In genomic region chr11:309558-309855, GRCh38 we compare ENCODE assay signal across 8 cellular contexts. TPM values are rescaled to one million over a fixed set of nuclear protein-coding genes. Genes with fewer than 3 reads are reported as not detected.
A peak's percentile ranks its signal among the peaks of the same experiment; 100 is the strongest.
DNase-seq lines count a peak whose midpoint lies in the region; ATAC-seq and TF ChIP-seq lines count a peak whose summit lies in the region.

No MANE protein-coding gene starts in this region.

- H3K4me1 Mint-ChIP-seq in Calu3 (ENCODE audit: low read depth, unreplicated experiment) = peaks cover 32% of the 10 kb centered on the region
- peaks cover 50% of the 10 kb centered on the region for H3K4me1 Mint-ChIP-seq in T-helper 17 cell

- TF ChIP-seq CTCF in Calu3 (IDR thresholded peaks at IDR 0.05; ENCODE audit: unreplicated experiment) (no peak), fibroblast of mammary gland (conservative IDR thresholded peaks at IDR 0.05; ENCODE audit: control insufficient read depth, insufficient read depth, low read depth, low read length) (no peak), psoas muscle (IDR thresholded peaks at IDR 0.05) (no peak)

- peaks cover 9% of the 10 kb centered on the region for H3K4me1 ChIP-seq in psoas muscle

- WGBS in psoas muscle, 3 donors = 44 to 62% (median 58%) methylated on average over 2 of the region's 2 CpGs

- intact Hi-C loops in Calu3 (cut with micrococcal nuclease; ENCODE audit: unreplicated experiment) (loop anchor here (10.0 kb wide), 1 partner anchor 45 kb away; no protein-coding TSS in a partner anchor), psoas muscle (cut with DNase I) (no loop called here)

- H3K4me3 ChIP-seq in fibroblast of mammary gland (ENCODE audit: control insufficient read depth, low read depth, low read length) (peak overlapping the region; percentile 71), psoas muscle (peak overlapping the region; percentile 67)

- H3K36me3 Mint-ChIP-seq in Calu3 (ENCODE audit: insufficient read depth, unreplicated experiment) = no peaks in the 10 kb centered on the region
- H3K36me3 Mint-ChIP-seq in T-helper 17 cell (ENCODE audit: low read depth) = peaks cover 13% of the 10 kb centered on the region

- H3K36me3 ChIP-seq in psoas muscle (ENCODE audit: insufficient read depth in 1 of 2, low read depth in 1 of 2) = no peaks in the 10 kb centered on the region

- CTCF ChIA-PET in Calu3 (lab: Charles Lee) = interaction anchor here (0.7 to 1.0 kb wide), 2 partner anchors 9 to 10 kb away, joined by 3 read pairs; no protein-coding TSS in a partner anchor

- H3K27me3 Mint-ChIP-seq in Calu3 (ENCODE audit: unreplicated experiment) = peaks cover 55% of the 10 kb centered on the region
- H3K27me3 Mint-ChIP-seq in T-helper 17 cell = no peaks in the 10 kb centered on the region

- H3K27ac Mint-ChIP-seq in Calu3 (ENCODE audit: unreplicated experiment) (no peak overlapping the region), T-helper 17 cell (peak overlapping the region; percentile 97)

- H3K4me3 Mint-ChIP-seq in Calu3 (ENCODE audit: low read depth, unreplicated experiment) (peak overlapping the region; percentile 8), T-helper 17 cell (peak overlapping the region; percentile 100)

- ATAC-seq in T-helper 17 cell = no peak
- no peak for ATAC-seq in psoas muscle

- in situ Hi-C loops in ACHN (cut with HindIII; ENCODE audit: low pct_ligation_motif_present, low pct_unique_long_range_greater_than_20kb, low sequenced_read_pairs) = no loop called here

- DNase-seq in Calu3 (no peak), T-helper 17 cell (no peak), fibroblast of mammary gland (ENCODE audit: low read depth) (no peak), psoas muscle (no peak), DMS114 treated with DMSO at 0.1 percent for 48 hours (lab: John Stamatoyannopoulos, UW; ENCODE audit: unreplicated experiment) (no peak), SKM-1 treated with dmso at 0.1 percent for 144 hours (lab: John Stamatoyannopoulos, UW; ENCODE audit: unreplicated experiment) (no peak), ACHN (no peak)
- DNase-seq in stimulated activated CD4-positive, alpha-beta T cell treated with anti-CD3 and anti-CD28 coated beads, Interleukin-4, amount 100 ng/mL, for 24 hours = no peak

- H3K9me3 Mint-ChIP-seq in Calu3 (ENCODE audit: low read depth, unreplicated experiment) = no peaks in the 10 kb centered on the region

- peaks cover 0 to 4% (median 0%) of the 10 kb centered on the region in 3 donors for H3K27me3 ChIP-seq in psoas muscle (ENCODE audit: insufficient read depth in 3 of 3, low read length in 2 of 3)

- H3K27ac ChIP-seq in psoas muscle = peak overlapping the region; percentile 55

- H3K9me3 ChIP-seq in T-helper 17 cell (ENCODE audit: control insufficient read depth, low read length, poor library complexity, severe bottlenecking) (no peaks in the 10 kb centered on the region), psoas muscle (no peaks in the 10 kb centered on the region)

- no TSS peak for BruUV-seq in Calu3 (replicated peaks; lab: Mats Ljungman, UMichigan)

RNA-seq across cellular contexts. Expression of gene IFITM2, which starts 1.9 kb away (rescaled TPM):
- total RNA-seq in Calu3 (2022) (29.1 and 117 TPM in 2 replicates), T-helper 17 cell (100 to 1,000 TPM; 550 to 570 TPM), psoas muscle (100 to 1,000 TPM; 131 to 161 (median 136) TPM)
- 100 to 1,000 TPM; 109 to 371 (median 181) TPM for polyA plus RNA-seq in psoas muscle

RNA-seq across cellular contexts. Expression of gene IFITM1, which starts 4.3 kb away (rescaled TPM):
- 45.6 and 179 TPM in 2 replicates for total RNA-seq in Calu3 (2022)
- 100 to 1,000 TPM; 344 to 363 TPM for total RNA-seq in T-helper 17 cell
- total RNA-seq in psoas muscle = 100 to 1,000 TPM in 1 of 4 donors, 10 to 100 TPM in 3; 44.0 to 105 (median 71.3) TPM
- 100 to 1,000 TPM in 1 of 3 donors, 10 to 100 TPM in 2; 39.7 to 107 (median 69.7) TPM for polyA plus RNA-seq in psoas muscle

RNA-seq across cellular contexts. Expression of gene IFITM5, which starts 10.2 kb away (rescaled TPM):
- total RNA-seq in Calu3 (2022) = not detected in 2 replicates
- total RNA-seq in T-helper 17 cell = not detected
- not detected for total RNA-seq in psoas muscle
- not detected for polyA plus RNA-seq in psoas muscle

RNA-seq across cellular contexts. Expression of gene IFITM3, which starts 11.2 kb away (rescaled TPM):
- 264 and 492 TPM in 2 replicates for total RNA-seq in Calu3 (2022)
- 10 to 100 TPM in 1 of 2 donors, 1 to 10 TPM in 1; 2.5 to 25.2 TPM for total RNA-seq in T-helper 17 cell
- total RNA-seq in psoas muscle = 100 to 1,000 TPM; 136 to 234 (median 202) TPM
- 100 to 1,000 TPM; 186 to 557 (median 260) TPM for polyA plus RNA-seq in psoas muscle

RNA-seq across cellular contexts. Expression of gene PGGHG, which starts 20.6 kb away (rescaled TPM):
- 9.5 and 13.5 TPM in 2 replicates for total RNA-seq in Calu3 (2022)
- 100 to 1,000 TPM; 317 to 350 TPM for total RNA-seq in T-helper 17 cell
- total RNA-seq in psoas muscle = 1 to 10 TPM; 2.9 to 5.1 (median 3.9) TPM
- 1 to 10 TPM; 2.7 to 8.6 (median 4.0) TPM for polyA plus RNA-seq in psoas muscle
